In the genomic region with DNA sequence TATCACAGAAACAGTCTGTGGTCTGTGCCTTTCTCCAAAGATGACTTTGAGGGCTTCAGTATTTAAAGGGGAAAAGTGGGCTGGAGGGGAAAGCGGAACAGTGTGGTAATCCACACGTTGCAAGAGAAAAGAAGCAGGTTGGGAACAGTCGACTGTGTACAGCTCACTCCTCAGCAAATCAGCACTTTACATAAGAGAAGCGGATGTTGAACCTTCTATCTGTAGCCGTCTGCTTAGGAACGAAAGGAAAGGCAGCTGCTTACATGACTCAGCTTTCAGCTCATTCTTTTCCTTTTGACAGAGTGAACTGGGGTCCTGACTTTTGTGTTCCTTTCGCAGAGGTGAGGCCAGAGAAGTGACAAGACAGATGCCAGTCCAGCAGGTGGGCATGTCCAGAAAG, we compare ENCODE assay signal across 7 cellular contexts.
DNase-seq lines count a peak whose midpoint lies in the region; ATAC-seq, FAIRE-seq and TF ChIP-seq lines count a peak whose summit lies in the region.
"Not testable (repeated sequence)": the region's sequence is repeated elsewhere in the genome, so short reads cannot be mapped to it uniquely, and the experiment has no call there.

No MANE protein-coding gene starts in this region.

- H3K27ac ChIP-seq in CD8-positive, alpha-beta T cell (ENCODE audit: low read depth, low read length); K562 (ENCODE audit: extremely low read depth, low read depth, low read length): not testable (repeated sequence)

- TF ChIP-seq EP300 in K562 (IDR thresholded peaks at IDR 0.05; ENCODE audit: low read length): not testable (repeated sequence)

- not testable (repeated sequence) for DNase-seq in CD8-positive, alpha-beta T cell; activated T-cell treated with anti-CD3 and anti-CD28 coated beads, Interleukin-2, amount 50 U/mL, for 72 hours; K562 (ENCODE audit: extremely low read depth in 1 of 4, low spot score in 3 of 4); stimulated activated naive B cell treated with anti-CD40 and anti-IgM and Interleukin-4, amounts not matched to agents 10 μg/mL and 1 μg/mL and 100 μg/mL, for 72 hours

- TF ChIP-seq CTCF in CD8-positive, alpha-beta T cell (IDR thresholded peaks at IDR 0.05); K562 (IDR thresholded peaks at IDR 0.05 in 2 of 3, conservative IDR thresholded peaks at IDR 0.05 in 1 of 3; ENCODE audit: insufficient read depth in 2 of 3, low read depth in 1 of 3, low read length in 3 of 3): not testable (repeated sequence)

- BruUV-seq in K562 (replicated peaks; lab: Mats Ljungman, UMichigan): not testable (repeated sequence)

- H3K9me3 Mint-ChIP-seq in CD8-positive, alpha-beta T cell; activated T-cell treated with anti-CD3 and anti-CD28 coated beads, Interleukin-2, amount 50 U/mL, for 72 hours; stimulated activated naive B cell treated with anti-CD40 and anti-IgM and Interleukin-4, amounts not matched to agents 10 μg/mL and 1 μg/mL and 100 μg/mL, for 72 hours: not testable (repeated sequence)

- H3K4me3 Mint-ChIP-seq in CD8-positive, alpha-beta T cell; activated T-cell treated with anti-CD3 and anti-CD28 coated beads, Interleukin-2, amount 50 U/mL, for 72 hours; stimulated activated naive B cell treated with anti-CD40 and anti-IgM and Interleukin-4, amounts not matched to agents 10 μg/mL and 1 μg/mL and 100 μg/mL, for 72 hours: not testable (repeated sequence)

- TF ChIP-seq RAD21 in K562 (CRISPR knock-in tag; conservative IDR thresholded peaks at IDR 0.05 in 1 of 2, IDR thresholded peaks at IDR 0.05 in 1 of 2): not testable (repeated sequence)

- peak; percentile 21 for ATAC-seq in CD8-positive, alpha-beta T cell
- peak; percentile 42 for ATAC-seq in GM21447 (IDR thresholded peaks at IDR 0.05; ENCODE audit: unreplicated experiment)
- ATAC-seq in HG03108 (IDR thresholded peaks at IDR 0.05; ENCODE audit: unreplicated experiment): peak; percentile 28
- ATAC-seq in activated CD4-positive, CD25-positive, alpha-beta regulatory T cell treated with anti-CD3 and anti-CD28 coated beads, Interleukin-2, amount 50 U/mL, for 24 hours: peak; percentile 52 to 58
- ATAC-seq in activated T-cell treated with anti-CD3 and anti-CD28 coated beads, Interleukin-2, amount 50 U/mL, for 72 hours (replicated peaks in 1 of 2): peak; percentile 42 to 62
- peak; percentile 77 for ATAC-seq in K562
- ATAC-seq in stimulated activated naive B cell treated with anti-CD40 and anti-IgM and Interleukin-4, amounts not matched to agents 10 μg/mL and 1 μg/mL and 100 μg/mL, for 72 hours (replicated peaks): peak; percentile 55 to 56

- not testable (repeated sequence) for H3K27me3 ChIP-seq in CD8-positive, alpha-beta T cell (ENCODE audit: insufficient read depth, low read length); K562 (ENCODE audit: control insufficient read depth in 2 of 2, insufficient read depth in 2 of 2, low read length in 2 of 2)

- H3K79me2 ChIP-seq in K562 (ENCODE audit: control insufficient read depth, insufficient read depth, low read length): not testable (repeated sequence)

- not testable (repeated sequence) for TF ChIP-seq POLR2A in K562 (conservative IDR thresholded peaks at IDR 0.05)

- not testable (repeated sequence) for H4K20me1 ChIP-seq in K562 (replicated peaks; ENCODE audit: control insufficient read depth, insufficient read depth, low read length)

- H2AFZ ChIP-seq in K562 (ENCODE audit: low read depth, low read length): not testable (repeated sequence)

- H3K9ac ChIP-seq in K562 (ENCODE audit: insufficient read depth in 1 of 2, low read depth in 2 of 2, low read length in 2 of 2): not testable (repeated sequence)

- intact Hi-C loops in CD8-positive, alpha-beta T cell (cut with DNase I, micrococcal nuclease); K562 (cut with micrococcal nuclease): not testable (repeated sequence)

- not testable (repeated sequence) for H3K9me3 ChIP-seq in CD8-positive, alpha-beta T cell (ENCODE audit: low read length); K562 (replicated peaks; ENCODE audit: control insufficient read depth, insufficient read depth, low read depth, low read length)

- H3K27ac Mint-ChIP-seq in CD8-positive, alpha-beta T cell; activated T-cell treated with anti-CD3 and anti-CD28 coated beads, Interleukin-2, amount 50 U/mL, for 72 hours; stimulated activated naive B cell treated with anti-CD40 and anti-IgM and Interleukin-4, amounts not matched to agents 10 μg/mL and 1 μg/mL and 100 μg/mL, for 72 hours: not testable (repeated sequence)

- H3K4me2 ChIP-seq in K562 (ENCODE audit: insufficient read depth, low read length): not testable (repeated sequence)

- CTCF ChIA-PET in CD8-positive, alpha-beta T cell (lab: Charles Lee); K562 (lab: Yijun Ruan, JAX; ENCODE audit: low intra/inter-chr PET ratio): not testable (repeated sequence)

- not testable (repeated sequence) for H3K9me1 ChIP-seq in K562 (ENCODE audit: control insufficient read depth, insufficient read depth, low read length)

- H3K4me1 Mint-ChIP-seq in CD8-positive, alpha-beta T cell (ENCODE audit: low read depth); activated T-cell treated with anti-CD3 and anti-CD28 coated beads, Interleukin-2, amount 50 U/mL, for 72 hours (ENCODE audit: low read depth); stimulated activated naive B cell treated with anti-CD40 and anti-IgM and Interleukin-4, amounts not matched to agents 10 μg/mL and 1 μg/mL and 100 μg/mL, for 72 hours: not testable (repeated sequence)

- in situ Hi-C loops in K562 (cut with MboI): not testable (repeated sequence)

- FAIRE-seq in K562 (lab: Jason Lieb, UNC): not testable (repeated sequence)

- H3K27me3 Mint-ChIP-seq in CD8-positive, alpha-beta T cell (ENCODE audit: low read depth); activated T-cell treated with anti-CD3 and anti-CD28 coated beads, Interleukin-2, amount 50 U/mL, for 72 hours (ENCODE audit: low read depth); stimulated activated naive B cell treated with anti-CD40 and anti-IgM and Interleukin-4, amounts not matched to agents 10 μg/mL and 1 μg/mL and 100 μg/mL, for 72 hours: not testable (repeated sequence)

- H3K4me1 ChIP-seq in CD8-positive, alpha-beta T cell (ENCODE audit: insufficient read depth, low read length); K562 (replicated peaks in 1 of 2; ENCODE audit: control insufficient read depth in 2 of 2, insufficient read depth in 2 of 2, low read length in 2 of 2): not testable (repeated sequence)

- H3K4me3 ChIP-seq in CD8-positive, alpha-beta T cell (ENCODE audit: low read depth, low read length); K562: not testable (repeated sequence)

- POLR2A ChIA-PET in CD8-positive, alpha-beta T cell (lab: Charles Lee); K562 (lab: Yijun Ruan, JAX): not testable (repeated sequence)

- not testable (repeated sequence) for H3K36me3 Mint-ChIP-seq in CD8-positive, alpha-beta T cell; activated T-cell treated with anti-CD3 and anti-CD28 coated beads, Interleukin-2, amount 50 U/mL, for 72 hours (ENCODE audit: insufficient read depth in 2 of 2); stimulated activated naive B cell treated with anti-CD40 and anti-IgM and Interleukin-4, amounts not matched to agents 10 μg/mL and 1 μg/mL and 100 μg/mL, for 72 hours

- H3K36me3 ChIP-seq in CD8-positive, alpha-beta T cell (ENCODE audit: insufficient read depth, low read length); K562 (ENCODE audit: control insufficient read depth, insufficient read depth, low read length): not testable (repeated sequence)

- no CpG with 5 or more reads among the region's 7 CpGs for WGBS in K562 (ENCODE audit: insufficient coverage, low coverage, missing lambda C conversion rate)

Comparison
In these comparisons a context has a peak if more than half of its experiments do, and no peak if none do; other contexts are left out.
1. ATAC-seq: peak in every context shown above with its lines; median percentile 77 in K562; 56 in stimulated activated naive B cell treated with anti-CD40 and anti-IgM and Interleukin-4, amounts not matched to agents 10 μg/mL and 1 μg/mL and 100 μg/mL, for 72 hours; 55 in activated CD4-positive, CD25-positive, alpha-beta regulatory T cell treated with anti-CD3 and anti-CD28 coated beads, Interleukin-2, amount 50 U/mL, for 24 hours; 52 in activated T-cell treated with anti-CD3 and anti-CD28 coated beads, Interleukin-2, amount 50 U/mL, for 72 hours; 42 in GM21447; 28 in HG03108; 21 in CD8-positive, alpha-beta T cell.